ENCODE assay signal across 24 cellular contexts in the genomic region with DNA sequence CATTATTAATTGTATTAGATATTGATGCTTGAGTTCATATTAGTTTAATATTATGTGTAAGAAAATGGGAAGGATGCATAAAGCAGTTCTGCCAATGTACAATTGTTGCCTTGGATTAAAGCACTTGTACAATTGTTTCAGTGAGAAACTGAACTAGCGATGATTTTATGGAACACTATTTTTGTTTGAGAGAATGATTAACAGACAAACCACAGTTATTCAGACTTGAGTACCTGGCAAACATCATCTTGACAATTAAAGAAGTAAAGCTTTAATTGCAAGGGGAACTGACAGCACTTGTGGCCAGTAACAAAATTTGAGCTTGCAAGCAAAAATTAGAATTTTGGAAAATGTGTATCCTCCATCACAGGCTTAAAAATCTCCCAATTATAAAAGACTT.
DNase-seq lines count a peak whose midpoint lies in the region; ATAC-seq and TF ChIP-seq lines count a peak whose summit lies in the region.
"Had no signal": no experiment of that assay in that cellular context is flagged by ENCODE, and none has a peak within 500 bp of the region (broad histone marks: within the 10 kb centered on the region; RNA-seq: fewer than 3 reads in every experiment).

No MANE protein-coding gene starts in this region.

- H3K27me3 ChIP-seq in OCI-LY3 (ENCODE audit: low read depth, low read length): no peaks in the 10 kb centered on the region
- H3K27me3 ChIP-seq in osteoblast (ENCODE audit: insufficient read depth, low read length): no peaks in the 10 kb centered on the region
- H3K27me3 ChIP-seq in heart left ventricle: no peaks in the 10 kb centered on the region
- H3K27me3 ChIP-seq: BE2C; BLaER1 treated with 17β-estradiol and CSF1 and Interleukin-3, amounts not matched to agents 10 nM and 100 nM had no signal

- H3K79me2 ChIP-seq in OCI-LY3 (ENCODE audit: low read length) (no peaks in the 10 kb centered on the region), osteoblast (ENCODE audit: insufficient read depth, low read length) (no peaks in the 10 kb centered on the region)

- intact Hi-C loops in activated T-helper 2 cell treated with anti-CD3 and anti-CD28 coated beads, Interferon-gamma antibody, Interleukin-2, Interleukin-4, amounts not matched to agents 10 μg/mL and 5 μg/mL and 100 μg/mL, durations not matched to agents 14 hours and 24 hours and 36 hours (cut with micrococcal nuclease): no loop called here
- intact Hi-C loops in heart left ventricle (cut with DNase I): no loop called here

- no peaks in the 10 kb centered on the region for H3K36me3 Mint-ChIP-seq in activated T-helper 2 cell treated with anti-CD3 and anti-CD28 coated beads, Interferon-gamma antibody, Interleukin-2, Interleukin-4, amounts not matched to agents 10 μg/mL and 5 μg/mL and 100 μg/mL, durations not matched to agents 14 hours and 24 hours and 36 hours (ENCODE audit: low read depth)
- no peaks in the 10 kb centered on the region for H3K36me3 Mint-ChIP-seq in activated T-helper 17 cell treated with anti-CD3 and anti-CD28 coated beads, Interleukin-2, amount 50 U/mL, for 72 hours (ENCODE audit: low read depth)
- H3K36me3 Mint-ChIP-seq: CD14-positive monocyte; CD8-positive, alpha-beta memory T cell had no signal

- DNase-seq in kidney glomerular epithelial cell (lab: John Stamatoyannopoulos, UW): peak; percentile 38
- peak; percentile 13 for DNase-seq in osteoblast (ENCODE audit: insufficient read length, low spot score, missing footprints)
- no peak for DNase-seq in activated T-helper 2 cell treated with anti-CD3 and anti-CD28 coated beads, Interferon-gamma antibody, Interleukin-2, Interleukin-4, amounts not matched to agents 10 μg/mL and 5 μg/mL and 100 μg/mL, durations not matched to agents 14 hours and 24 hours and 36 hours (ENCODE audit: low spot score)
- no peak for DNase-seq in heart left ventricle
- DNase-seq: 8988T; ACHN; AML-193; BE2C; CD4-positive, alpha-beta T cell; CD8-positive, alpha-beta memory T cell; DMS 273 treated with DMSO at 0.1 percent for 48 hours; DMS79; EL; GDM1; GM23248; H7; HCEC 1CT had no signal

- H3K9me3 ChIP-seq in OCI-LY3 (ENCODE audit: insufficient read depth, low read length) (no peaks in the 10 kb centered on the region), osteoblast (ENCODE audit: low read depth, low read length) (no peaks in the 10 kb centered on the region), heart left ventricle (no peaks in the 10 kb centered on the region)
- H3K9me3 ChIP-seq: A549; BE2C; BLaER1 treated with 17β-estradiol and CSF1 and Interleukin-3, amounts not matched to agents 10 nM and 100 nM had no signal

- TF ChIP-seq CTCF in OCI-LY3 (IDR thresholded peaks at IDR 0.05; ENCODE audit: low read depth, low read length): no peak
- TF ChIP-seq CTCF in osteoblast (IDR thresholded peaks at IDR 0.05; ENCODE audit: extremely low read depth, low read depth, low read length): no peak
- TF ChIP-seq CTCF in heart left ventricle (IDR thresholded peaks at IDR 0.05): no peak

- TF ChIP-seq POLR2A in heart left ventricle (IDR thresholded peaks at IDR 0.05): no peak

- WGBS in heart left ventricle, 4 donors: 95 to 97% (median 96%) methylated on average over 1 of the region's 1 CpG

- no peak overlapping the region for H3K4me3 Mint-ChIP-seq in activated T-helper 2 cell treated with anti-CD3 and anti-CD28 coated beads, Interferon-gamma antibody, Interleukin-2, Interleukin-4, amounts not matched to agents 10 μg/mL and 5 μg/mL and 100 μg/mL, durations not matched to agents 14 hours and 24 hours and 36 hours (ENCODE audit: low read depth)
- H3K4me3 Mint-ChIP-seq in activated T-helper 17 cell treated with anti-CD3 and anti-CD28 coated beads, Interleukin-2, amount 50 U/mL, for 72 hours: no peak overlapping the region
- H3K4me3 Mint-ChIP-seq: CD14-positive monocyte; CD4-positive, alpha-beta T cell; CD8-positive, alpha-beta memory T cell had no signal

- H3K4me2 ChIP-seq in OCI-LY3 (ENCODE audit: low read length) (no peak overlapping the region), osteoblast (ENCODE audit: insufficient read depth, low read length) (no peak overlapping the region)
- H3K4me2 ChIP-seq: A549; BLaER1 treated with 17β-estradiol and CSF1 and Interleukin-3, amounts not matched to agents 10 nM and 100 nM had no signal

- H3K27me3 Mint-ChIP-seq in activated T-helper 2 cell treated with anti-CD3 and anti-CD28 coated beads, Interferon-gamma antibody, Interleukin-2, Interleukin-4, amounts not matched to agents 10 μg/mL and 5 μg/mL and 100 μg/mL, durations not matched to agents 14 hours and 24 hours and 36 hours (ENCODE audit: low read depth): no peaks in the 10 kb centered on the region
- H3K27me3 Mint-ChIP-seq in activated T-helper 17 cell treated with anti-CD3 and anti-CD28 coated beads, Interleukin-2, amount 50 U/mL, for 72 hours: no peaks in the 10 kb centered on the region
- H3K27me3 Mint-ChIP-seq: CD4-positive, alpha-beta T cell; CD8-positive, alpha-beta memory T cell had no signal

- H3K4me3 ChIP-seq in OCI-LY3 (ENCODE audit: low read length): no peak overlapping the region
- no peak overlapping the region for H3K4me3 ChIP-seq in osteoblast (ENCODE audit: insufficient read depth, low read length)
- no peak overlapping the region for H3K4me3 ChIP-seq in heart left ventricle
- H3K4me3 ChIP-seq: A549; BLaER1 treated with 17β-estradiol and CSF1 and Interleukin-3, amounts not matched to agents 10 nM and 100 nM; GM12878; GM23248 had no signal

- H4K20me1 ChIP-seq in OCI-LY3 (ENCODE audit: insufficient read depth, low read length) (no peaks in the 10 kb centered on the region), osteoblast (ENCODE audit: insufficient read depth, low read length) (no peaks in the 10 kb centered on the region)
- H4K20me1 ChIP-seq: BLaER1 treated with 17β-estradiol and CSF1 and Interleukin-3, amounts not matched to agents 10 nM and 100 nM had no signal

- peaks cover 18% of the 10 kb centered on the region for H3K9me3 Mint-ChIP-seq in activated T-helper 2 cell treated with anti-CD3 and anti-CD28 coated beads, Interferon-gamma antibody, Interleukin-2, Interleukin-4, amounts not matched to agents 10 μg/mL and 5 μg/mL and 100 μg/mL, durations not matched to agents 14 hours and 24 hours and 36 hours
- peaks cover 13% of the 10 kb centered on the region for H3K9me3 Mint-ChIP-seq in activated T-helper 17 cell treated with anti-CD3 and anti-CD28 coated beads, Interleukin-2, amount 50 U/mL, for 72 hours
- H3K9me3 Mint-ChIP-seq: CD4-positive, alpha-beta T cell had no signal

- ATAC-seq in activated T-helper 17 cell treated with anti-CD3 and anti-CD28 coated beads, Interleukin-2, amount 50 U/mL, for 72 hours (replicated peaks): no peak
- ATAC-seq in HG03175 (IDR thresholded peaks at IDR 0.05; ENCODE audit: unreplicated experiment) (no peak), heart left ventricle (no peak)
- ATAC-seq: A549, GM12878 had no signal

- peaks cover 19% of the 10 kb centered on the region for H3K4me1 ChIP-seq in OCI-LY3 (ENCODE audit: low read length)
- H3K4me1 ChIP-seq in osteoblast (ENCODE audit: insufficient read depth, low read length): no peaks in the 10 kb centered on the region
- H3K4me1 ChIP-seq in heart left ventricle: no peaks in the 10 kb centered on the region
- H3K4me1 ChIP-seq: A549; BE2C; BLaER1 treated with 17β-estradiol and CSF1 and Interleukin-3, amounts not matched to agents 10 nM and 100 nM had no signal

- no peak overlapping the region for H3K9ac ChIP-seq in OCI-LY3 (ENCODE audit: low read length)
- H3K9ac ChIP-seq: BLaER1 treated with 17β-estradiol and CSF1 and Interleukin-3, amounts not matched to agents 10 nM and 100 nM; GM23248 had no signal

- H3K27ac Mint-ChIP-seq in activated T-helper 2 cell treated with anti-CD3 and anti-CD28 coated beads, Interferon-gamma antibody, Interleukin-2, Interleukin-4, amounts not matched to agents 10 μg/mL and 5 μg/mL and 100 μg/mL, durations not matched to agents 14 hours and 24 hours and 36 hours: no peak overlapping the region
- H3K27ac Mint-ChIP-seq in activated T-helper 17 cell treated with anti-CD3 and anti-CD28 coated beads, Interleukin-2, amount 50 U/mL, for 72 hours: no peak overlapping the region
- H3K27ac Mint-ChIP-seq: CD14-positive monocyte; CD4-positive, alpha-beta T cell; CD8-positive, alpha-beta memory T cell had no signal

- no peaks in the 10 kb centered on the region for H3K4me1 Mint-ChIP-seq in activated T-helper 2 cell treated with anti-CD3 and anti-CD28 coated beads, Interferon-gamma antibody, Interleukin-2, Interleukin-4, amounts not matched to agents 10 μg/mL and 5 μg/mL and 100 μg/mL, durations not matched to agents 14 hours and 24 hours and 36 hours (ENCODE audit: low read depth)
- no peaks in the 10 kb centered on the region for H3K4me1 Mint-ChIP-seq in activated T-helper 17 cell treated with anti-CD3 and anti-CD28 coated beads, Interleukin-2, amount 50 U/mL, for 72 hours
- H3K4me1 Mint-ChIP-seq: CD14-positive monocyte; CD8-positive, alpha-beta memory T cell had no signal

- H3K27ac ChIP-seq in OCI-LY3 (ENCODE audit: low read length) (no peak overlapping the region), osteoblast (ENCODE audit: low read depth, low read length) (no peak overlapping the region), heart left ventricle (no peak overlapping the region)
- H3K27ac ChIP-seq: A549; BLaER1 treated with 17β-estradiol and CSF1 and Interleukin-3, amounts not matched to agents 10 nM and 100 nM; GM23248 had no signal

- no peaks in the 10 kb centered on the region for H3K36me3 ChIP-seq in OCI-LY3 (replicated peaks; ENCODE audit: low read depth, low read length)
- H3K36me3 ChIP-seq in osteoblast (ENCODE audit: insufficient read depth, low read length): no peaks in the 10 kb centered on the region
- H3K36me3 ChIP-seq in heart left ventricle: no peaks in the 10 kb centered on the region
- H3K36me3 ChIP-seq: BE2C; BLaER1 treated with 17β-estradiol and CSF1 and Interleukin-3, amounts not matched to agents 10 nM and 100 nM had no signal

- H2AFZ ChIP-seq in OCI-LY3 (ENCODE audit: low read depth, low read length) (peak overlapping the region; percentile 20; the same call in 1 of the 2 replicates), osteoblast (ENCODE audit: low read length) (no peak overlapping the region)
- H2AFZ ChIP-seq: GM23248 had no signal

Comparison
In these comparisons a context has a peak if more than half of its experiments do, and no peak if none do; other contexts are left out.
1. DNase-seq: peak in kidney glomerular epithelial cell (single experiment) and osteoblast (single experiment); none in activated T-helper 2 cell treated with anti-CD3 and anti-CD28 coated beads, Interferon-gamma antibody, Interleukin-2, Interleukin-4, amounts not matched to agents 10 μg/mL and 5 μg/mL and 100 μg/mL, durations not matched to agents 14 hours and 24 hours and 36 hours (single experiment) and heart left ventricle (0 of 5).